Comparison of ENCODE assay signal across 17 cellular contexts in genomic region chr3:141083226-141083625, GRCh38. TPM values are rescaled to one million over a fixed set of nuclear protein-coding genes. Genes with fewer than 3 reads are reported as not detected.
DNase-seq lines count a peak whose midpoint lies in the region; ATAC-seq and TF ChIP-seq lines count a peak whose summit lies in the region.
"Had no signal": no experiment of that assay in that cellular context is flagged by ENCODE, and none has a peak within 500 bp of the region (broad histone marks: within the 10 kb centered on the region; RNA-seq: fewer than 3 reads in every experiment).

No MANE protein-coding gene starts in this region.

- H3K27me3 Mint-ChIP-seq in natural killer cell treated with Interleukin-12 subunit alpha and Interleukin-12 subunit beta and Interleukin-15 and Interleukin-18, amount 100 ng/mL, for 72 hours, result no peaks in the 10 kb centered on the region
- no peaks in the 10 kb centered on the region for H3K27me3 Mint-ChIP-seq in natural killer cell (ENCODE audit: low read depth in 2 of 2)
- peaks cover 8% of the 10 kb centered on the region for H3K27me3 Mint-ChIP-seq in neural progenitor cell (ENCODE audit: insufficient read depth, low read depth)
- H3K27me3 Mint-ChIP-seq in type B pancreatic cell, result no peaks in the 10 kb centered on the region

- no peaks in the 10 kb centered on the region for H3K36me3 Mint-ChIP-seq in natural killer cell treated with Interleukin-12 subunit alpha and Interleukin-12 subunit beta and Interleukin-15 and Interleukin-18, amount 100 ng/mL, for 72 hours
- H3K36me3 Mint-ChIP-seq in natural killer cell, result no peaks in the 10 kb centered on the region
- peaks cover 3% of the 10 kb centered on the region for H3K36me3 Mint-ChIP-seq in neural progenitor cell
- H3K36me3 Mint-ChIP-seq in type B pancreatic cell, result no peaks in the 10 kb centered on the region

- H3K9me2 ChIP-seq in hepatocyte (replicated peaks; ENCODE audit: insufficient read depth), result no peaks in the 10 kb centered on the region

- H3K4me1 ChIP-seq in hepatocyte (ENCODE audit: insufficient read depth) (peaks cover 27% of the 10 kb centered on the region), neural progenitor cell (peaks cover 89% of the 10 kb centered on the region)

- no peak overlapping the region for H3K9ac ChIP-seq in neural progenitor cell

- intact Hi-C loops in natural killer cell (cut with micrococcal nuclease), result no loop called here

- TF ChIP-seq CTCF in natural killer cell (IDR thresholded peaks at IDR 0.05) (no peak), hepatocyte (IDR thresholded peaks at IDR 0.05; ENCODE audit: poor library complexity) (no peak), neural progenitor cell (IDR thresholded peaks at IDR 0.05) (no peak), type B pancreatic cell (conservative IDR thresholded peaks at IDR 0.05) (no peak)

- H3K79me2 ChIP-seq in hepatocyte (no peaks in the 10 kb centered on the region), neural progenitor cell (ENCODE audit: low read depth) (peaks cover 10% of the 10 kb centered on the region)

- H4K20me1 ChIP-seq in hepatocyte (ENCODE audit: insufficient read depth, poor library complexity, severe bottlenecking), result no peaks in the 10 kb centered on the region
- no peaks in the 10 kb centered on the region for H4K20me1 ChIP-seq in neural progenitor cell (ENCODE audit: low read depth)

- H3F3A ChIP-seq in neural progenitor cell (ENCODE audit: low read depth), result peaks cover 23% of the 10 kb centered on the region

- H3K27me3 ChIP-seq in hepatocyte, result no peaks in the 10 kb centered on the region
- peaks cover 6% of the 10 kb centered on the region for H3K27me3 ChIP-seq in neural progenitor cell

- peak; percentile 26 for DNase-seq in natural killer cell treated with Interleukin-12 subunit alpha and Interleukin-12 subunit beta and Interleukin-15 and Interleukin-18, amount 100 ng/mL, for 72 hours (ENCODE audit: low spot score)
- DNase-seq in natural killer cell (no peak), hepatocyte (ENCODE audit: low spot score) (no peak), neural progenitor cell (ENCODE audit: low spot score) (no peak), type B pancreatic cell (ENCODE audit: extremely low spot score, unreplicated experiment) (no peak), kidney tubule cell (ENCODE audit: low spot score) (no peak), DMS79 (lab: John Stamatoyannopoulos, UW) (no peak)
- DNase-seq: 8988T, C1 segment of cervical spinal cord, COR-L47, H7, NCI-H1417 treated with DMSO at 0.1 percent for 48 hours, NCI-H2029, NCI-H2171 treated with DMSO at 0.1 percent for 48 hours, NCI-H510A had no signal

- no peak overlapping the region for H3K27ac Mint-ChIP-seq in natural killer cell treated with Interleukin-12 subunit alpha and Interleukin-12 subunit beta and Interleukin-15 and Interleukin-18, amount 100 ng/mL, for 72 hours
- H3K27ac Mint-ChIP-seq in natural killer cell (no peak overlapping the region), neural progenitor cell (peak overlapping the region; percentile 92), type B pancreatic cell (peak overlapping the region; percentile 61)

- no peak overlapping the region for H2AFZ ChIP-seq in hepatocyte
- no peak overlapping the region for H2AFZ ChIP-seq in neural progenitor cell (replicated peaks)

- H3K4me3 ChIP-seq in hepatocyte (no peak overlapping the region), neural progenitor cell (no peak overlapping the region)

- no peaks in the 10 kb centered on the region for H3K4me1 Mint-ChIP-seq in natural killer cell treated with Interleukin-12 subunit alpha and Interleukin-12 subunit beta and Interleukin-15 and Interleukin-18, amount 100 ng/mL, for 72 hours (ENCODE audit: low read depth in 2 of 2)
- H3K4me1 Mint-ChIP-seq in natural killer cell (no peaks in the 10 kb centered on the region), neural progenitor cell (peaks cover 98% of the 10 kb centered on the region), type B pancreatic cell (ENCODE audit: unreplicated experiment) (peaks cover 66% of the 10 kb centered on the region)

- 95% methylated on average over 6 of the region's 6 CpGs for WGBS in hepatocyte (ENCODE audit: low lambda C conversion rate, missing lambda C conversion rate)

- H3K4me2 ChIP-seq in hepatocyte, result no peak overlapping the region
- peak overlapping the region; percentile 53 for H3K4me2 ChIP-seq in neural progenitor cell

- H3K27ac ChIP-seq in hepatocyte (peak overlapping the region; percentile 59), neural progenitor cell (peak overlapping the region; percentile 64)

- no peak overlapping the region for H3K4me3 Mint-ChIP-seq in natural killer cell treated with Interleukin-12 subunit alpha and Interleukin-12 subunit beta and Interleukin-15 and Interleukin-18, amount 100 ng/mL, for 72 hours
- H3K4me3 Mint-ChIP-seq in natural killer cell, result no peak overlapping the region
- H3K4me3 Mint-ChIP-seq in neural progenitor cell, result peak overlapping the region; percentile 54
- H3K4me3 Mint-ChIP-seq in type B pancreatic cell, result no peak overlapping the region

- H3K9me3 Mint-ChIP-seq in natural killer cell treated with Interleukin-12 subunit alpha and Interleukin-12 subunit beta and Interleukin-15 and Interleukin-18, amount 100 ng/mL, for 72 hours, result no peaks in the 10 kb centered on the region
- no peaks in the 10 kb centered on the region for H3K9me3 Mint-ChIP-seq in natural killer cell
- H3K9me3 Mint-ChIP-seq in neural progenitor cell, result no peaks in the 10 kb centered on the region
- no peaks in the 10 kb centered on the region for H3K9me3 Mint-ChIP-seq in type B pancreatic cell

- no peak for ATAC-seq in natural killer cell treated with Interleukin-12 subunit alpha and Interleukin-12 subunit beta and Interleukin-15 and Interleukin-18, amount 100 ng/mL, for 72 hours
- ATAC-seq in natural killer cell (no peak), HG02970 (IDR thresholded peaks at IDR 0.05; ENCODE audit: low FRiP score, unreplicated experiment) (no peak)

- H3K9me3 ChIP-seq in hepatocyte (ENCODE audit: low read depth) (no peaks in the 10 kb centered on the region), neural progenitor cell (ENCODE audit: low read depth) (no peaks in the 10 kb centered on the region)

- H3K36me3 ChIP-seq in hepatocyte (replicated peaks; ENCODE audit: insufficient read depth, low read depth) (no peaks in the 10 kb centered on the region), neural progenitor cell (no peaks in the 10 kb centered on the region)

RNA-seq across cellular contexts. Expression of gene SPSB4, which starts 32.1 kb away (rescaled TPM):
- total RNA-seq in natural killer cell treated with Interleukin-12 subunit alpha and Interleukin-12 subunit beta and Interleukin-15 and Interleukin-18, amount 100 ng/mL, for 72 hours, result not detected
- not detected for total RNA-seq in natural killer cell
- total RNA-seq in hepatocyte, result 1.3 TPM in 2 replicates
- polyA plus RNA-seq in hepatocyte, result 1.0 and 2.8 TPM in 2 replicates
- 4.9 and 10.7 TPM in 2 replicates for total RNA-seq in neural progenitor cell (ENCODE audit: low replicate concordance)
- 4.7 and 23.8 TPM in 2 replicates for total RNA-seq in type B pancreatic cell (ENCODE audit: low replicate concordance)
- total RNA-seq: HT-29 had no signal

Comparison
In these comparisons a context has a peak if more than half of its experiments do, and no peak if none do; other contexts are left out.
1. H3K27ac Mint-ChIP-seq: peak in neural progenitor cell (single experiment) and type B pancreatic cell (single experiment); none in natural killer cell treated with Interleukin-12 subunit alpha and Interleukin-12 subunit beta and Interleukin-15 and Interleukin-18, amount 100 ng/mL, for 72 hours (0 of 2) and natural killer cell (0 of 2).